ENCODE assay signal across 31 cellular contexts in the genomic region with DNA sequence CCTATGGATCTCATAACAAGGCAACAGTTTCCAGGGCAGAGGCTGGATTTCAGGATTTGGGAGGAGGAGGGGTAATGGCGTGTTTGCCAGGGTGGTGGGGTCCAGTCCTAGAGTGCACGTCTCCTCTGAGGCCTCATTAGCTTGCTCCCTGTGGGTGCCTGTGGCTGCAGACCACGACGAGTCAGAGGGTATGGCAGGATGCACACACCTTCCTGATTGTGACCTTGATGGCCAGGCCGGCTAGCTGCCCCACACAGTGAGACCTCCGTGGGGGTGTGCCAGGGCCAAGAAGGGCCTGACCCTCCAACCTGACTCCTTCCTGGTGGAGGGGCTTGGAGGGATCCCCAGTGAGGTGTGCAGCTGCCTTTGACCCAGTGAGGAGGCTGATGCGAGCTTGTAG. TPM values are rescaled to one million over a fixed set of nuclear protein-coding genes. Genes with fewer than 3 reads are reported as not detected.
DNase-seq lines count a peak whose midpoint lies in the region; ATAC-seq, FAIRE-seq and TF ChIP-seq lines count a peak whose summit lies in the region.
"Had no signal": no experiment of that assay in that cellular context is flagged by ENCODE, and none has a peak within 500 bp of the region (broad histone marks: within the 10 kb centered on the region; RNA-seq: fewer than 3 reads in every experiment).

No MANE protein-coding gene starts in this region.

- H3K27ac ChIP-seq in H9 (ENCODE audit: insufficient read length, low read depth, low read length) (no peak overlapping the region), H1 (ENCODE audit: low read depth, low read length) (no peak overlapping the region), spleen (no peak overlapping the region), body of pancreas (no peak overlapping the region)
- H3K27ac ChIP-seq: A549, PC-9, SJSA1 had no signal

- H4K8ac ChIP-seq in H9 (replicated peaks; ENCODE audit: insufficient read length, low read depth, low read length) (no peak overlapping the region), H1 (ENCODE audit: extremely low read depth, insufficient read depth, low read length) (no peak overlapping the region)

- H4K5ac ChIP-seq in H9 (ENCODE audit: insufficient read length, low read depth, low read length) (no peak overlapping the region), H1 (ENCODE audit: insufficient read length, low read depth, low read length) (no peak overlapping the region)

- H2AFZ ChIP-seq in H9 (ENCODE audit: low read length) (no peak overlapping the region), H1 (ENCODE audit: low read length) (no peak overlapping the region)
- H2AFZ ChIP-seq: PC-9 had no signal

- H3K27ac Mint-ChIP-seq in H9 = no peak overlapping the region
- H3K27ac Mint-ChIP-seq in nephron = peak overlapping the region; percentile 65 to 78 (median 76)
- H3K27ac Mint-ChIP-seq: CD4-positive, alpha-beta memory T cell had no signal

- no peaks in the 10 kb centered on the region for H3K79me1 ChIP-seq in H9 (ENCODE audit: insufficient read depth, low read depth, low read length, poor library complexity, severe bottlenecking)
- H3K79me1 ChIP-seq in H1 (ENCODE audit: low read depth, low read length) = no peaks in the 10 kb centered on the region

- H3K4me1 Mint-ChIP-seq in H9 (peaks cover 34 to 52% of the 10 kb centered on the region in 2 experiments), nephron (peaks cover 62% of the 10 kb centered on the region)

- H2AK5ac ChIP-seq in H9 (ENCODE audit: insufficient read length, low read length) (no peak overlapping the region), H1 (ENCODE audit: low read depth, low read length) (no peak overlapping the region; the same call in 1 of the 2 replicates)

- H3T11ph ChIP-seq in H9 (ENCODE audit: low read length) = no peak overlapping the region

- DNase-seq in H9 = no peak
- no peak for DNase-seq in H1 (ENCODE audit: low read depth in 1 of 2, low spot score in 2 of 2)
- peak; percentile 46 for DNase-seq in spleen
- no peak for DNase-seq in activated CD4-positive, alpha-beta T cell treated with anti-CD3 and anti-CD28 coated beads for 4 hours
- no peak for DNase-seq in body of pancreas
- DNase-seq: C1 segment of cervical spinal cord; CD4-positive, alpha-beta memory T cell; COR-L47; KBM-7; MV-4-11; NCI-H1105; NCI-H146; NCI-H1930; NCI-H2107; NCI-H446; NCI-H524 treated with DMSO at 0.1 percent for 48 hours; NCI-H774; NK-92 treated with Interleukin-12 subunit alpha and Interleukin-12 subunit beta, amount 100 ng/mL, for 24 hours; PC-9; Right ventricle myocardium superior had no signal

- no peaks in the 10 kb centered on the region for H3K36me3 ChIP-seq in H1 (ENCODE audit: control insufficient read depth in 2 of 4, insufficient read depth in 4 of 4, low read length in 3 of 4)
- H3K36me3 ChIP-seq in spleen = no peaks in the 10 kb centered on the region
- no peaks in the 10 kb centered on the region for H3K36me3 ChIP-seq in body of pancreas (replicated peaks in 1 of 2; ENCODE audit: insufficient read depth in 1 of 2, low read depth in 2 of 2)
- H3K36me3 ChIP-seq: SJSA1 had no signal

- H2BK120ac ChIP-seq in H9 (ENCODE audit: low read depth, low read length, poor library complexity, severe bottlenecking) (no peak overlapping the region), H1 (replicated peaks; ENCODE audit: low read depth, low read length) (no peak overlapping the region)

- no peak for TF ChIP-seq CTCF in H9 (conservative IDR thresholded peaks at IDR 0.05)
- TF ChIP-seq CTCF in H1 (IDR thresholded peaks at IDR 0.05; ENCODE audit: control extremely low read depth in 1 of 3, insufficient read depth in 1 of 3, low read depth in 1 of 3, low read length in 3 of 3) = no peak
- no peak for TF ChIP-seq CTCF in nephron (IDR thresholded peaks at IDR 0.05; ENCODE audit: unreplicated experiment in 3 of 3)
- TF ChIP-seq CTCF in spleen (IDR thresholded peaks at IDR 0.05 in 8 of 11, conservative IDR thresholded peaks at IDR 0.05 in 3 of 11) = no peak
- TF ChIP-seq CTCF in body of pancreas (IDR thresholded peaks at IDR 0.05) = no peak

- H2BK12ac ChIP-seq in H9 (ENCODE audit: insufficient read length, low read depth, low read length) (no peak overlapping the region), H1 (ENCODE audit: low read depth, low read length) (no peak overlapping the region; the same call in 1 of the 2 replicates)

- H4K20me1 ChIP-seq in H9 (ENCODE audit: control insufficient read depth, insufficient read depth, insufficient read length) = no peaks in the 10 kb centered on the region
- no peaks in the 10 kb centered on the region for H4K20me1 ChIP-seq in H1 (replicated peaks in 1 of 2; ENCODE audit: control insufficient read depth in 1 of 2, insufficient read depth in 2 of 2, low read length in 2 of 2)

- H2BK20ac ChIP-seq in H9 (ENCODE audit: low read depth, low read length, poor library complexity, severe bottlenecking) (no peak overlapping the region), H1 (ENCODE audit: low read length) (peak overlapping the region; percentile 99; the same call in 1 of the 2 replicates)

- H3K23me2 ChIP-seq in H9 (ENCODE audit: insufficient read length, low read depth, low read length, poor library complexity, severe bottlenecking) (peaks cover 10% of the 10 kb centered on the region), H1 (ENCODE audit: low read depth, low read length) (peaks cover 10% of the 10 kb centered on the region; the same call in 1 of the 2 replicates)

- ATAC-seq in body of pancreas (no peak), GM19351 (IDR thresholded peaks at IDR 0.05; ENCODE audit: unreplicated experiment) (no peak)
- ATAC-seq: A549, GM12878 had no signal

- H3K4me2 ChIP-seq in H9 (ENCODE audit: insufficient read depth, insufficient read length, low read length) (no peak overlapping the region), H1 (ENCODE audit: insufficient read depth in 1 of 2, low read depth in 2 of 2, low read length in 2 of 2) (no peak overlapping the region)
- H3K4me2 ChIP-seq: A549, PC-9 had no signal

- TF ChIP-seq EP300 in H1 (IDR thresholded peaks at IDR 0.05; ENCODE audit: borderline replicate concordance in 1 of 2, low read depth in 2 of 2, low read length in 2 of 2) = no peak

- H3K18ac ChIP-seq in H9 (ENCODE audit: insufficient read length, low read depth, low read length) (peak overlapping the region; percentile 11), H1 (ENCODE audit: extremely low read depth, low read length) (no peak overlapping the region)

- H3K9me3 Mint-ChIP-seq in H9 (peaks cover 0 to 3% of the 10 kb centered on the region in 2 experiments; a peak in 2 of 5 replicates), nephron (no peaks in the 10 kb centered on the region)
- H3K9me3 Mint-ChIP-seq: CD4-positive, alpha-beta memory T cell had no signal

- H3K4ac ChIP-seq in H9 (ENCODE audit: low read depth, low read length) (no peak overlapping the region), H1 (replicated peaks; ENCODE audit: insufficient read length, low read depth, low read length) (no peak overlapping the region)

- H3K4me1 ChIP-seq in H9 (ENCODE audit: insufficient read depth, low read length) (peaks cover 5% of the 10 kb centered on the region; the same call in 1 of the 2 replicates), H1 (replicated peaks in 1 of 4; ENCODE audit: control insufficient read depth in 3 of 4, insufficient read depth in 4 of 4, low read length in 3 of 4) (peaks cover 4 to 34% (median 24%) of the 10 kb centered on the region in 4 experiments), spleen (peaks cover 6 to 21% (median 16%) of the 10 kb centered on the region in 6 donors), body of pancreas (peaks cover 16% of the 10 kb centered on the region)

- H4K91ac ChIP-seq in H9 (ENCODE audit: insufficient read length, low read depth, low read length) (no peak overlapping the region), H1 (replicated peaks; ENCODE audit: insufficient read length, low read length) (no peak overlapping the region)

- no peak overlapping the region for H2BK15ac ChIP-seq in H9 (ENCODE audit: low read depth, low read length)
- 0 out of 2 replicates have a peak overlapping the region, but pooled peaks have one; percentile 92 for H2BK15ac ChIP-seq in H1 (ENCODE audit: low read length)

- H3K9ac ChIP-seq in H9 (ENCODE audit: extremely low read depth, insufficient read length, low read length) = no peak overlapping the region
- no peak overlapping the region for H3K9ac ChIP-seq in H1 (replicated peaks in 1 of 4; ENCODE audit: extremely low read depth in 1 of 4, low read depth in 3 of 4, low read length in 3 of 4)

- no peak for FAIRE-seq in H1 (lab: Jason Lieb, UNC)
- FAIRE-seq: A549, G401.6, GM12878, H54 had no signal

- H3K36me3 Mint-ChIP-seq in H9 (ENCODE audit: insufficient read depth in 1 of 3, low read depth in 3 of 3) (peaks cover 0 to 6% (median 0%) of the 10 kb centered on the region in 3 experiments; a peak in 1 of 7 replicates), nephron (ENCODE audit: low read depth) (no peaks in the 10 kb centered on the region)
- H3K36me3 Mint-ChIP-seq: CD4-positive, alpha-beta memory T cell had no signal

- H3K23ac ChIP-seq in H9 (ENCODE audit: insufficient read length, low read depth, low read length) (no peak overlapping the region), H1 (ENCODE audit: insufficient read length) (no peak overlapping the region)

- H3K14ac ChIP-seq in H9 (ENCODE audit: insufficient read depth, low read length) = no peak overlapping the region
- H3K14ac ChIP-seq in H1 (ENCODE audit: insufficient read length) = no peak overlapping the region

- no peak overlapping the region for H3K4me3 Mint-ChIP-seq in H9
- peak overlapping the region in 1 of 3 experiments; percentile 26 for H3K4me3 Mint-ChIP-seq in nephron
- H3K4me3 Mint-ChIP-seq: CD4-positive, alpha-beta memory T cell had no signal

- H3K56ac ChIP-seq in H9 (ENCODE audit: insufficient read length, low read depth, low read length) (no peak overlapping the region), H1 (replicated peaks; ENCODE audit: insufficient read length, low read depth, low read length) (no peak overlapping the region)

- H3K27me3 Mint-ChIP-seq in H9 (ENCODE audit: low read depth) = peaks cover 41% of the 10 kb centered on the region
- peaks cover 7% of the 10 kb centered on the region for H3K27me3 Mint-ChIP-seq in nephron (ENCODE audit: low read depth)

- no CpG with 5 or more reads among the region's 7 CpGs for WGBS in H9 (ENCODE audit: extremely low coverage, insufficient read length, low lambda C conversion rate)
- WGBS in H1 (ENCODE audit: extremely low coverage in 1 of 2, insufficient coverage in 1 of 2, insufficient read length in 1 of 2, insufficient replicate concordance in 2 of 2, low coverage in 1 of 2, low lambda C conversion rate in 2 of 2, missing lambda C conversion rate in 1 of 2), 2 experiments = 79% methylated on average over 7 of the region's 7 CpGs; no CpG with 5 or more reads in 1 of the 2 experiments
- WGBS in spleen, 5 donors = 22 to 48% (median 45%) methylated on average over 5 to 7 of the region's 7 CpGs
- 37 to 57% methylated on average over 2 to 7 of the region's 7 CpGs for WGBS in body of pancreas, 2 donors

- intact Hi-C loops in spleen (cut with DNase I; ENCODE audit: low total_unique reads) (no loop called here), body of pancreas (cut with DNase I) (no loop called here)

- CTCF ChIA-PET in H1 (lab: Charles Lee; ENCODE audit: partially characterized antibody) = interaction anchor here (1.3 to 8.8 kb wide), 6 partner anchors 12 to 45 kb away, joined by 3 to 114 read pairs (median 10); a partner anchor contains a TSS

- H3K79me2 ChIP-seq in H9 (ENCODE audit: insufficient read depth, low read length) (no peaks in the 10 kb centered on the region), H1 (ENCODE audit: control insufficient read depth in 1 of 2, insufficient read depth in 2 of 2, low read length in 2 of 2) (no peaks in the 10 kb centered on the region)

- peaks cover 20% of the 10 kb centered on the region; the same call in 1 of the 2 replicates for H3K27me3 ChIP-seq in H9 (ENCODE audit: insufficient read depth, low read length)
- H3K27me3 ChIP-seq in H1 (replicated peaks in 1 of 4; ENCODE audit: control insufficient read depth in 3 of 4, extremely low read depth in 1 of 4, insufficient read depth in 3 of 4, low read length in 3 of 4) = peaks cover 4 to 28% (median 25%) of the 10 kb centered on the region in 4 experiments
- H3K27me3 ChIP-seq in spleen (replicated peaks in 1 of 7) = peaks cover 4 to 41% (median 33%) of the 10 kb centered on the region in 7 donors
- H3K27me3 ChIP-seq in body of pancreas = peaks cover 0 to 24% of the 10 kb centered on the region in 2 donors

- H3K4me3 ChIP-seq in H1 (ENCODE audit: extremely low read depth in 1 of 4, insufficient read depth in 2 of 4, low read depth in 3 of 4, low read length in 4 of 4) (no peak overlapping the region), spleen (no peak overlapping the region), body of pancreas (no peak overlapping the region)
- H3K4me3 ChIP-seq: A549, GM12878, PC-9, SJSA1 had no signal

- TF ChIP-seq POLR2A in H1 (IDR thresholded peaks at IDR 0.05; ENCODE audit: control extremely low read depth in 1 of 2, low read depth in 2 of 2, low read length in 2 of 2) (no peak), spleen (IDR thresholded peaks at IDR 0.05) (no peak), body of pancreas (IDR thresholded peaks at IDR 0.05) (no peak)

- no peaks in the 10 kb centered on the region for H3K9me3 ChIP-seq in H9 (ENCODE audit: control insufficient read depth, low read depth, low read length)
- H3K9me3 ChIP-seq in H1 (ENCODE audit: insufficient read depth in 2 of 2, low read depth in 1 of 2, low read length in 1 of 2) = no peaks in the 10 kb centered on the region
- H3K9me3 ChIP-seq in spleen = no peaks in the 10 kb centered on the region
- no peaks in the 10 kb centered on the region for H3K9me3 ChIP-seq in body of pancreas
- H3K9me3 ChIP-seq: A549, SJSA1 had no signal

- TF ChIP-seq RAD21 in H1 (IDR thresholded peaks at IDR 0.05 in 1 of 2, conservative IDR thresholded peaks at IDR 0.05 in 1 of 2; ENCODE audit: low read depth in 2 of 2, low read length in 2 of 2) = no peak

- H2BK5ac ChIP-seq in H9 (ENCODE audit: insufficient read length, low read length) = no peak overlapping the region
- H2BK5ac ChIP-seq in H1 (ENCODE audit: low read depth, low read length) = no peak overlapping the region

- POLR2A ChIA-PET in H1 (lab: Charles Lee; ENCODE audit: partially characterized antibody) = interaction anchor here (1.0 to 1.1 kb wide), 2 partner anchors 13 to 19 kb away, joined by 3 to 4 read pairs; no protein-coding TSS in a partner anchor

RNA-seq across cellular contexts. Expression of a gene that starts 4.0 kb away (rescaled TPM):
- 0.77 and 1.6 TPM in 2 replicates for total RNA-seq in H9 (2021)
- total RNA-seq in H1 (2021; fragmentation: NEBNext Ultra II Directional; extraction: Animal tissue kit (Norgen Biotek cat#: 25700)) = 3.7 and 4.5 TPM in 2 replicates
- polyA plus RNA-seq in H1 (2011; rRNA removed) = 3.6 and 4.6 TPM in 2 replicates
- polyA plus RNA-seq in H1 (2011; cell fraction: cytosol; rRNA removed) = 3.4 TPM
- polyA plus RNA-seq in H1 (2011; cell fraction: nucleus; rRNA removed) = 4.5 TPM
- 3.3 to 6.3 TPM (median 4.1 TPM) in 4 replicates for polyA plus RNA-seq in H1 (2012, experiment 1 of 2)
- polyA plus RNA-seq in H1 (2012, experiment 2 of 2) = 4.5 TPM
- 2.9 TPM for polyA plus RNA-seq in H1 (2013, experiment 1 of 2)
- polyA plus RNA-seq in H1 (2013, experiment 2 of 2) = 2.2 TPM
- polyA minus RNA-seq in H1 (2011; rRNA and poly(A)+ RNA removed) = 3.0 and 3.1 TPM in 2 replicates
- polyA minus RNA-seq in H1 (2011; cell fraction: cytosol; rRNA and poly(A)+ RNA removed) = 4.0 TPM
- polyA minus RNA-seq in H1 (2011; cell fraction: nucleus; rRNA and poly(A)+ RNA removed) = 2.3 TPM
- 1 to 10 TPM in 2 of 7 donors, under 1 TPM in 5; 0.42 to 1.5 (median 0.97) TPM for total RNA-seq in spleen
- polyA plus RNA-seq in spleen = under 1 TPM; 0.22 to 0.67 (median 0.36) TPM
- total RNA-seq in body of pancreas = under 1 TPM; 0.33 to 0.78 TPM
- total RNA-seq: CD4-positive, alpha-beta memory T cell; GM12878; HT1080; LHCN-M2; MCF 10A; PC-9; RPMI7951; SJSA1 had no signal
- polyA plus RNA-seq: CD4-positive, alpha-beta memory T cell; GM12878 had no signal

RNA-seq across cellular contexts. Expression of a gene that starts 19.9 kb away (rescaled TPM):
- total RNA-seq in H9 (2021) (0.13 and 0.17 TPM in 2 replicates), spleen (under 1 TPM in 1 of 7 donors, not detected in 6; 0.42 TPM), body of pancreas (10 to 100 TPM; 29.3 to 85.7 TPM)
- not detected in 2 replicates for total RNA-seq in H1 (2021; fragmentation: NEBNext Ultra II Directional; extraction: Animal tissue kit (Norgen Biotek cat#: 25700))
- polyA plus RNA-seq in H1 (2011; rRNA removed) (0.18 and 0.30 TPM in 2 replicates), spleen (under 1 TPM in 1 of 3 donors, not detected in 2; 0.03 TPM)
- polyA plus RNA-seq in H1 (2011; cell fraction: cytosol; rRNA removed) = 0.16 TPM
- 0.04 TPM for polyA plus RNA-seq in H1 (2011; cell fraction: nucleus; rRNA removed)
- 0.11 to 0.15 TPM in 2 of 4 replicates, not detected in the others for polyA plus RNA-seq in H1 (2012, experiment 1 of 2)
- not detected for polyA plus RNA-seq in H1 (2012, experiment 2 of 2)
- polyA plus RNA-seq in H1 (2013, experiment 1 of 2) = 0.02 TPM
- 0.07 TPM for polyA plus RNA-seq in H1 (2013, experiment 2 of 2)
- polyA minus RNA-seq in H1 (2011; rRNA and poly(A)+ RNA removed) = 0.09 TPM in 1 of 2 replicates, not detected in the other
- not detected for polyA minus RNA-seq in H1 (2011; cell fraction: cytosol; rRNA and poly(A)+ RNA removed)
- polyA minus RNA-seq in H1 (2011; cell fraction: nucleus; rRNA and poly(A)+ RNA removed) = 0.90 TPM
- total RNA-seq: CD4-positive, alpha-beta memory T cell; HT1080; LHCN-M2; MCF 10A; Right ventricle myocardium superior; RPMI7951; SJSA1 had no signal
- polyA plus RNA-seq: A549; CD4-positive, alpha-beta memory T cell had no signal

RNA-seq across cellular contexts. Expression of a gene that starts 25.1 kb away (rescaled TPM):
- total RNA-seq in H9 (2021) (177 and 181 TPM in 2 replicates), spleen (10 to 100 TPM; 37.1 to 71.2 (median 54.4) TPM), body of pancreas (100 to 1,000 TPM in 1 of 2 donors, 10 to 100 TPM in 1; 37.9 to 105 TPM)
- 151 and 153 TPM in 2 replicates for total RNA-seq in H1 (2021; fragmentation: NEBNext Ultra II Directional; extraction: Animal tissue kit (Norgen Biotek cat#: 25700))
- polyA plus RNA-seq in H1 (2011; rRNA removed) (46.8 and 79.9 TPM in 2 replicates), spleen (10 to 100 TPM; 24.7 to 48.6 (median 35.5) TPM)
- polyA plus RNA-seq in H1 (2011; cell fraction: cytosol; rRNA removed) = 58.4 TPM
- 266 TPM for polyA plus RNA-seq in H1 (2011; cell fraction: nucleus; rRNA removed)
- polyA plus RNA-seq in H1 (2012, experiment 1 of 2) = 98.7 to 125 TPM (median 120 TPM) in 4 replicates
- 114 TPM for polyA plus RNA-seq in H1 (2012, experiment 2 of 2)
- polyA plus RNA-seq in H1 (2013, experiment 1 of 2) = 74.0 TPM
- polyA plus RNA-seq in H1 (2013, experiment 2 of 2) = 63.6 TPM
- polyA minus RNA-seq in H1 (2011; rRNA and poly(A)+ RNA removed) = 87.5 and 109 TPM in 2 replicates
- 88.4 TPM for polyA minus RNA-seq in H1 (2011; cell fraction: cytosol; rRNA and poly(A)+ RNA removed)
- polyA minus RNA-seq in H1 (2011; cell fraction: nucleus; rRNA and poly(A)+ RNA removed) = 116 TPM

Comparison
In these comparisons a context has a peak if more than half of its experiments do, and no peak if none do; other contexts are left out.
1. H3K27ac Mint-ChIP-seq: peak in nephron (3 of 3); none in H9 (0 of 3).
2. RNA of a gene that starts 19.9 kb away (total RNA-seq): 29.3 to 85.7 TPM in body of pancreas; 0.13 to 0.17 TPM in H9, 0.42 TPM in spleen and not detected in H1; every median in the first group is over 10 times any median in the second.